ENCODE assay signal across 10 cellular contexts in the genomic region with DNA sequence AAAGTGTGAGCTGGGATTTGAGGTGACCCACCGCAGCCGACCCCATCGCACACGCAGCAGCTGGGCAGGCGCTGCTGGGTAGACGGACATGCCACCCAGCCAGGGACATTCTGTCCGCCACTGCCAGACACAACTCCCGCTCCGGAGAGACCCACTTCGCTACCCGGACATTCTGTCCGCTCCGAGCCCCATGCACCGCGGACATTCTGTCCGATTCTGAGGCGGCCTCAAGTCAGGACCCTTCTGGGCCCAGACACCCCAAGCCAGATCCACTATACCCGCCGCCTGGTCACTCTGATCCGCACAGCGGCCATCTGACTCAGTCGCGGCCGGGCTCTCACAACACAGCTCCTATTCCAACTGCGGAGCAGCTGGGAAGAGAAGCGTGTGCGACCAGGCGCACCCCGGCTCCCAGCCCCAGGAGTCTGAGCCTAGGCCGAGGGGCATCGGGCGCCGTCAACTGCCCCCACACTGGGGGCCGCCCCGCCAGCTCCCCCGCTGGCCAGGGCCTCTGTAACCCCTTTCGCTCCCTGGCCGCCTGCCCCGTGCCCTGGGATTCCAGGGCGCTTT. TPM values are rescaled to one million over a fixed set of nuclear protein-coding genes. Genes with fewer than 3 reads are reported as not detected.
DNase-seq lines count a peak whose midpoint lies in the region; TF ChIP-seq lines count a peak whose summit lies in the region.
"Had no signal": no experiment of that assay in that cellular context is flagged by ENCODE, and none has a peak within 500 bp of the region (broad histone marks: within the 10 kb centered on the region; RNA-seq: fewer than 3 reads in every experiment).

No MANE protein-coding gene starts in this region.

- H3K36me3 ChIP-seq in BJ (ENCODE audit: control insufficient read depth, insufficient read depth, low read length) (no peaks in the 10 kb centered on the region), neuronal stem cell (replicated peaks in 1 of 2; ENCODE audit: control insufficient read depth in 2 of 2, insufficient read depth in 2 of 2, low read length in 2 of 2) (no peaks in the 10 kb centered on the region)
- H3K36me3 ChIP-seq: neutrophil had no signal

- H4K8ac ChIP-seq in neuronal stem cell (ENCODE audit: low read depth, low read length) = no peak overlapping the region

- H3K27ac ChIP-seq in neuronal stem cell (replicated peaks; ENCODE audit: low read length) = no peak overlapping the region
- H3K27ac ChIP-seq: neutrophil had no signal

- peak overlapping the region; percentile 76 for H3K23ac ChIP-seq in neuronal stem cell (ENCODE audit: low read depth, low read length, poor library complexity)

- H2BK5ac ChIP-seq in neuronal stem cell (ENCODE audit: low read length) = no peak overlapping the region

- H3K27me3 ChIP-seq in BJ (ENCODE audit: control insufficient read depth, insufficient read depth, low read length) (peaks cover 25% of the 10 kb centered on the region), neuronal stem cell (ENCODE audit: control insufficient read depth in 3 of 3, insufficient read depth in 3 of 3, low read depth in 1 of 3, low read length in 3 of 3) (peaks cover 10 to 65% (median 52%) of the 10 kb centered on the region in 3 experiments)

- no peak for TF ChIP-seq CTCF in BJ (IDR thresholded peaks at IDR 0.05; ENCODE audit: insufficient read depth, low read depth, low read length)
- TF ChIP-seq CTCF in WI38 (IDR thresholded peaks at IDR 0.05; ENCODE audit: low read depth, low read length) = no peak
- no peak for TF ChIP-seq CTCF in foreskin fibroblast (IDR thresholded peaks at IDR 0.05; ENCODE audit: low read depth, low read length)

- H3K4me3 ChIP-seq in BJ (ENCODE audit: low read depth, low read length) = peak overlapping the region; percentile 64
- peak overlapping the region; percentile 68 for H3K4me3 ChIP-seq in WI38 (ENCODE audit: low read depth, low read length)
- peak overlapping the region; percentile 66 to 79 for H3K4me3 ChIP-seq in foreskin fibroblast (ENCODE audit: low read depth in 1 of 2, low read length in 2 of 2)
- peak overlapping the region in 1 of 2 donors; percentile 54 for H3K4me3 ChIP-seq in neuronal stem cell (ENCODE audit: low read length in 2 of 2)

- WGBS in neuronal stem cell (ENCODE audit: extremely low coverage in 2 of 2, insufficient read length in 2 of 2, insufficient replicate concordance in 1 of 2), 2 donors = no CpG with 5 or more reads among the region's 40 CpGs

- peak overlapping the region; percentile 90 for H3K4me2 ChIP-seq in neuronal stem cell (ENCODE audit: insufficient read depth, low read length, poor library complexity, severe bottlenecking)

- CTCF ChIA-PET in BJ (lab: Yijun Ruan, JAX) = interaction anchor here (0.7 to 17.7 kb wide), 6 partner anchors 9 to 159 kb away, joined by 3 to 658 read pairs (median 14); no protein-coding TSS in a partner anchor

- H2BK15ac ChIP-seq in neuronal stem cell (ENCODE audit: low read length) = no peak overlapping the region

- POLR2A ChIA-PET in BJ (lab: Charles Lee) = no interaction called here

- no peak overlapping the region for H4K91ac ChIP-seq in neuronal stem cell (ENCODE audit: low read depth, low read length, poor library complexity)

- peak overlapping the region; percentile 61 for H3K18ac ChIP-seq in neuronal stem cell (ENCODE audit: low read length)

- H3K4me1 ChIP-seq in neuronal stem cell (ENCODE audit: control insufficient read depth in 2 of 2, insufficient read depth in 1 of 2, low read depth in 1 of 2, low read length in 2 of 2) = peaks cover 12 to 21% of the 10 kb centered on the region in 2 donors

- peak overlapping the region; percentile 31 for H2AK5ac ChIP-seq in neuronal stem cell (ENCODE audit: low read depth, low read length)

- H3K79me1 ChIP-seq in neuronal stem cell (ENCODE audit: low read depth, low read length) = no peaks in the 10 kb centered on the region

- peak overlapping the region; percentile 4 for H3K14ac ChIP-seq in neuronal stem cell (ENCODE audit: low read length)

- H2AFZ ChIP-seq in neuronal stem cell (ENCODE audit: low read length) = peak overlapping the region; percentile 88

- H2BK120ac ChIP-seq in neuronal stem cell (ENCODE audit: low read depth, low read length) = no peak overlapping the region

- peaks cover 0 to 2% of the 10 kb centered on the region in 2 donors for H3K9me3 ChIP-seq in neuronal stem cell (replicated peaks in 1 of 2; ENCODE audit: control insufficient read depth in 2 of 2, insufficient read depth in 1 of 2, low read depth in 1 of 2, low read length in 2 of 2)
- H3K9me3 ChIP-seq: neutrophil had no signal

- DNase-seq in BJ (ENCODE audit: low read depth) (no peak), foreskin fibroblast (peak in 1 of 2 donors; percentile 69), neuronal stem cell (ENCODE audit: low spot score) (no peak), DMS53 (lab: John Stamatoyannopoulos, UW) (no peak), Kasumi-1 (lab: John Stamatoyannopoulos, UW) (no peak), activated gamma-delta T cell treated with Interleukin-2 at 50 U/mL for 16 hours (no peak), NCI-H748 treated with DMSO at 0.1 percent for 48 hours (lab: John Stamatoyannopoulos, UW) (no peak)
- DNase-seq: NCI-H82 had no signal

- H2BK12ac ChIP-seq in neuronal stem cell (ENCODE audit: low read length) = no peak overlapping the region

- H3K9ac ChIP-seq in neuronal stem cell (ENCODE audit: low read depth, low read length, poor library complexity) = no peak overlapping the region

- H3K4ac ChIP-seq in neuronal stem cell (ENCODE audit: low read length) = no peak overlapping the region

RNA-seq across cellular contexts. Expression of a gene that starts 0.8 kb away (rescaled TPM):
- not detected in 2 replicates for polyA plus RNA-seq in BJ (2011; rRNA removed)
- polyA minus RNA-seq in BJ (2011; rRNA and poly(A)+ RNA removed) = not detected in 2 replicates
- 0.10 TPM for polyA plus RNA-seq in neuronal stem cell (2013, experiment 1 of 2)
- polyA plus RNA-seq in neuronal stem cell (2013, experiment 2 of 2) = 0.08 TPM

RNA-seq across cellular contexts. Expression of a gene that starts 4.8 kb away (rescaled TPM):
- polyA plus RNA-seq in BJ (2011; rRNA removed) = 19.0 and 28.4 TPM in 2 replicates
- 54.6 and 65.0 TPM in 2 replicates for polyA minus RNA-seq in BJ (2011; rRNA and poly(A)+ RNA removed)
- polyA plus RNA-seq in neuronal stem cell (2013, experiment 1 of 2) = 14.4 TPM
- 14.5 TPM for polyA plus RNA-seq in neuronal stem cell (2013, experiment 2 of 2)

RNA-seq across cellular contexts. Expression of a gene that starts 14.5 kb away (rescaled TPM):
- polyA plus RNA-seq in BJ (2011; rRNA removed) = 0.34 and 0.43 TPM in 2 replicates
- 0.38 TPM in 1 of 2 replicates, not detected in the other for polyA minus RNA-seq in BJ (2011; rRNA and poly(A)+ RNA removed)
- polyA plus RNA-seq in neuronal stem cell (2013, experiment 1 of 2) = 0.17 TPM
- 0.18 TPM for polyA plus RNA-seq in neuronal stem cell (2013, experiment 2 of 2)
